Comparison of ENCODE assay signal across 7 cellular contexts in the genomic region with DNA sequence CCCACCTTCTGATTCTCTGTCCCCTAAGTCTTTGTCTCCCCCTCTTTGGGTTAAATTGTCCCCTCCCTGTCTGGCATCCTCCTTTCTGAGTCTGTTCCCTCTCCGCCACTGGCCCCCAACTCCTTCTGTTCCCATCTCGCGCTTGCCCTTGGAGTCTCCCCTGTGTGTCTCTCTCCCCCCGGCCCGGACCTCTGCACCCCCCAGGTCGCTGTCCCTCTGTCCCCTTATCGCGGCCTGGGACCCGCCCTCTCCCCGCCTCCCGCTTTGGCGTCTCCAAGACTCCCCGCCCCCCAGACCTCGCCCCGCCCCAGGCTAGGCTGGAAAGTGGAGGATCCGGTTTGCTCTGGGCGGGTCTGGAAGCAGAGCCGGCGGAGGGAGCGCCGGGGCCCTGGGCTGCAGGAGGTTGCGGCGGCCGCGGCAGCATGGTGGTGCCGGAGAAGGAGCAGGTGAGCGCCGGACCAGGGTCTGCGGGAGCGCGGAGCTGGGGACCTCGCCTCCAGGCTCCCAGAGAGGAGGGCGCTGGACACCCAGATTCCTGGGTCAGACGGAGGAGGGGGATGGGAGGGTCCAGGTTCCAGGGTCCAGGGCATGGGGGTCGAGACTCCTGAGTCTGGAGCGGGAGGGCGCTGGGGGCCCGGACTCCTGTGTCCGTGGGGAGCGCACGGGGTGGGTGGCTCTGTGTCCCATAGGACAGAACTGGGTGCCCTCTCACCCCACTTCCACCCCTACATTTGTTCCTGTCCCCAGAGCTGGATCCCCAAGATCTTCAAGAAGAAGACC. TPM values are rescaled to one million over a fixed set of nuclear protein-coding genes. Genes with fewer than 3 reads are reported as not detected.
A peak's percentile ranks its signal among the peaks of the same experiment; 100 is the strongest.
DNase-seq lines count a peak whose midpoint lies in the region; ATAC-seq, FAIRE-seq and TF ChIP-seq lines count a peak whose summit lies in the region.

A gene (plus strand): TSS at position 348 of the 780 bp plus-strand sequence. CDS start 75 bp downstream, at position 423.

- H4K8ac ChIP-seq in mesenchymal stem cell (ENCODE audit: low read length), result peak within 1 kb of the TSS; percentile 92

- H3K9ac ChIP-seq in mesenchymal stem cell (ENCODE audit: low read length), result peak within 1 kb of the TSS; percentile 98

- H3K36me3 ChIP-seq in mesenchymal stem cell (ENCODE audit: control insufficient read depth in 1 of 2, insufficient read depth in 2 of 2, low read depth in 1 of 2, low read length in 2 of 2), result peaks cover 0 to 11% of the 10 kb centered on the region in 2 experiments

- H3K27me3 ChIP-seq in mesenchymal stem cell (ENCODE audit: control insufficient read depth in 1 of 2, insufficient read depth in 1 of 2, low read length in 2 of 2), result peaks cover 10 to 11% of the 10 kb centered on the region in 2 experiments

- H3K4me3 Mint-ChIP-seq in endothelial cell (ENCODE audit: unreplicated experiment), result peak within 1 kb of the TSS; percentile 92

- H2BK5ac ChIP-seq in mesenchymal stem cell (ENCODE audit: low read depth, low read length, poor library complexity, severe bottlenecking), result no peak within 1 kb of the TSS

- H3K4me3 ChIP-seq in mesenchymal stem cell (ENCODE audit: insufficient read depth in 1 of 2, low read depth in 1 of 2, low read length in 2 of 2), result peak within 1 kb of the TSS; percentile 93 to 96

- peaks cover 17% of the 10 kb centered on the region for H3K4me1 ChIP-seq in mesenchymal stem cell (ENCODE audit: control insufficient read depth, insufficient read depth, low read depth, low read length)

- peak; percentile 71 for TF ChIP-seq POLR2A in H54 (IDR thresholded peaks at IDR 0.05; ENCODE audit: low read depth, low read length)

- H4K91ac ChIP-seq in mesenchymal stem cell (ENCODE audit: low read length), result peak within 1 kb of the TSS; percentile 73

- peak within 1 kb of the TSS; percentile 77 to 85 for H3K4ac ChIP-seq in mesenchymal stem cell (ENCODE audit: low read depth in 1 of 2, low read length in 2 of 2)

- peak within 1 kb of the TSS in 1 of 2 experiments; percentile 93 for H3K14ac ChIP-seq in mesenchymal stem cell (ENCODE audit: low read length in 2 of 2)

- peak within 1 kb of the TSS; percentile 55 for H2BK15ac ChIP-seq in mesenchymal stem cell (ENCODE audit: low read depth, poor library complexity, severe bottlenecking)

- H2BK120ac ChIP-seq in mesenchymal stem cell (ENCODE audit: low read depth, low read length), result peak within 1 kb of the TSS; percentile 67

- no peak within 1 kb of the TSS for H3K27ac ChIP-seq in mesenchymal stem cell (ENCODE audit: low read length, poor library complexity, severe bottlenecking)

- DNase-seq in H54 (ENCODE audit: insufficient read length, low spot score) (peak; percentile 80), NCI-H2227 (lab: John Stamatoyannopoulos, UW; ENCODE audit: unreplicated experiment) (peak; percentile 86), endothelial cell (ENCODE audit: low spot score) (peak; percentile 91), mesenchymal stem cell (peak; percentile 83)
- DNase-seq in activated CD4-positive, alpha-beta T cell treated with anti-CD3 and anti-CD28 coated beads, Interleukin-2, amount 50 U/mL, for 48 hours, result peak; percentile 78 to 79
- peak; percentile 35 for DNase-seq in stimulated activated CD8-positive, alpha-beta memory T cell treated with anti-CD3 and anti-CD28 coated beads, Interleukin-7, amount 100 ng/mL, for 24 hours (ENCODE audit: low read depth)

- TF ChIP-seq CTCF in endothelial cell (IDR thresholded peaks at IDR 0.05; ENCODE audit: unreplicated experiment), result no peak

- peaks cover 20% of the 10 kb centered on the region for H3K27me3 Mint-ChIP-seq in endothelial cell (ENCODE audit: unreplicated experiment)

- H3K79me1 ChIP-seq in mesenchymal stem cell (replicated peaks; ENCODE audit: low read length, poor library complexity, severe bottlenecking), result peaks cover 17% of the 10 kb centered on the region

- peaks cover 21% of the 10 kb centered on the region for H3K4me1 Mint-ChIP-seq in endothelial cell (ENCODE audit: unreplicated experiment)

- H3K23ac ChIP-seq in mesenchymal stem cell (ENCODE audit: low read length in 2 of 2), result peak within 1 kb of the TSS in 1 of 2 experiments; percentile 36

- H2AK5ac ChIP-seq in mesenchymal stem cell (ENCODE audit: low read length, severe bottlenecking), result peak within 1 kb of the TSS; percentile 32

- peak within 1 kb of the TSS; percentile 93 for H2AFZ ChIP-seq in mesenchymal stem cell (ENCODE audit: low read depth, low read length)

- H3K36me3 Mint-ChIP-seq in endothelial cell (ENCODE audit: low read depth, unreplicated experiment), result peaks cover 36% of the 10 kb centered on the region

- no peaks in the 10 kb centered on the region for H3K9me3 ChIP-seq in mesenchymal stem cell (ENCODE audit: control insufficient read depth, low read length)

- peak within 1 kb of the TSS; percentile 39 for H3K27ac Mint-ChIP-seq in endothelial cell (ENCODE audit: unreplicated experiment)

- WGBS in mesenchymal stem cell, result 1% methylated on average over 31 of the region's 41 CpGs

- H2BK12ac ChIP-seq in mesenchymal stem cell (ENCODE audit: low read length in 2 of 2), result peak within 1 kb of the TSS; percentile 75 to 77

- no peak for FAIRE-seq in H54 (lab: Jason Lieb, UNC)

- H3K9me3 Mint-ChIP-seq in endothelial cell (ENCODE audit: unreplicated experiment), result no peaks in the 10 kb centered on the region

- peak within 1 kb of the TSS; percentile 91 to 92 for H3K18ac ChIP-seq in mesenchymal stem cell (ENCODE audit: low read depth in 1 of 2, low read length in 2 of 2)

- H3K4me2 ChIP-seq in mesenchymal stem cell (ENCODE audit: low read length, poor library complexity, severe bottlenecking), result peak within 1 kb of the TSS; percentile 94

- ATAC-seq in HG02571 (IDR thresholded peaks at IDR 0.05; ENCODE audit: unreplicated experiment), result no peak

RNA-seq across cellular contexts. Expression of the gene that starts here (rescaled TPM):
- total RNA-seq in endothelial cell (ENCODE audit: unreplicated experiment), result 75.3 TPM
- 30.1 TPM for polyA plus RNA-seq in mesenchymal stem cell (2013, experiment 1 of 2)
- 30.7 TPM for polyA plus RNA-seq in mesenchymal stem cell (2013, experiment 2 of 2)

Comparison
In these comparisons a context has a peak if more than half of its experiments do, and no peak if none do; other contexts are left out.
1. DNase-seq: peak in every context shown above with its lines; median percentile 91 in endothelial cell; 86 in NCI-H2227; 83 in mesenchymal stem cell; 80 in H54; 78 in activated CD4-positive, alpha-beta T cell treated with anti-CD3 and anti-CD28 coated beads, Interleukin-2, amount 50 U/mL, for 48 hours; 35 in stimulated activated CD8-positive, alpha-beta memory T cell treated with anti-CD3 and anti-CD28 coated beads, Interleukin-7, amount 100 ng/mL, for 24 hours.